Comparison of ENCODE assay signal across 8 cellular contexts in genomic region chr1:103106426-103107321, GRCh38. TPM values are rescaled to one million over a fixed set of nuclear protein-coding genes. Genes with fewer than 3 reads are reported as not detected.
DNase-seq lines count a peak whose midpoint lies in the region; ATAC-seq lines count a peak whose summit lies in the region.

No MANE protein-coding gene starts in this region.

- H3K36me3 ChIP-seq in iPS-20b (ENCODE audit: insufficient read depth, low read depth, low read length) (no peaks in the 10 kb centered on the region), skeletal muscle tissue (ENCODE audit: control insufficient read depth in 3 of 3, insufficient read depth in 3 of 3, low read length in 3 of 3) (no peaks in the 10 kb centered on the region)

- peak overlapping the region; percentile 12; the same call in 1 of the 2 replicates for H3K9ac ChIP-seq in iPS-20b (ENCODE audit: low read depth, low read length)
- peak overlapping the region in 1 of 3 donors; percentile 60 for H3K9ac ChIP-seq in skeletal muscle tissue (ENCODE audit: low read depth in 1 of 3, low read length in 3 of 3)

- peaks cover 8% of the 10 kb centered on the region; the same call in 1 of the 2 replicates for H3K4me1 ChIP-seq in iPS-20b (ENCODE audit: insufficient read depth, low read length)
- peaks cover 5 to 21% (median 6%) of the 10 kb centered on the region in 3 donors for H3K4me1 ChIP-seq in skeletal muscle tissue (ENCODE audit: control insufficient read depth in 3 of 3, insufficient read depth in 3 of 3, low read length in 3 of 3)

- ATAC-seq in GM18502 (IDR thresholded peaks at IDR 0.05; ENCODE audit: poor library complexity, unreplicated experiment) (peak; percentile 88), HG02870 (IDR thresholded peaks at IDR 0.05; ENCODE audit: unreplicated experiment) (peak; percentile 86)

- DNase-seq in AG08396 (ENCODE audit: low spot score), result peak; percentile 66
- DNase-seq in NCI-H1694 treated with DMSO at 0.1 percent for 48 hours (lab: John Stamatoyannopoulos, UW), result peak; percentile 13
- peak; percentile 83 for DNase-seq in astrocyte of the hippocampus (ENCODE audit: low read depth, low spot score)
- no peak for DNase-seq in activated naive CD4-positive, alpha-beta T cell treated with Interleukin-2 at 50 U/mL for 16 hours

- H3K27ac ChIP-seq in iPS-20b (ENCODE audit: low read length) (no peak overlapping the region), skeletal muscle tissue (ENCODE audit: low read depth, low read length) (no peak overlapping the region)

- H3K4me3 ChIP-seq in iPS-20b (ENCODE audit: low read length), result peak overlapping the region; percentile 98
- H3K4me3 ChIP-seq in skeletal muscle tissue (ENCODE audit: low read length in 3 of 3), result peak overlapping the region; percentile 58 to 75 (median 60)

- H3K9me3 ChIP-seq in iPS-20b (ENCODE audit: insufficient read depth, low read depth, low read length) (no peaks in the 10 kb centered on the region), skeletal muscle tissue (ENCODE audit: control insufficient read depth in 3 of 3, low read length in 3 of 3) (no peaks in the 10 kb centered on the region)

- H3K27me3 ChIP-seq in iPS-20b (ENCODE audit: insufficient read depth, low read length) (peaks cover 12% of the 10 kb centered on the region), skeletal muscle tissue (ENCODE audit: control insufficient read depth in 3 of 3, insufficient read depth in 3 of 3, low read length in 3 of 3) (peaks cover 0 to 8% (median 3%) of the 10 kb centered on the region in 3 donors)

RNA-seq across cellular contexts. Expression of gene COL11A1, which starts 1.6 kb away (rescaled TPM):
- total RNA-seq in skeletal muscle tissue, result 85.6 TPM
